Comparison of ENCODE assay signal across 10 cellular contexts in the genomic region with DNA sequence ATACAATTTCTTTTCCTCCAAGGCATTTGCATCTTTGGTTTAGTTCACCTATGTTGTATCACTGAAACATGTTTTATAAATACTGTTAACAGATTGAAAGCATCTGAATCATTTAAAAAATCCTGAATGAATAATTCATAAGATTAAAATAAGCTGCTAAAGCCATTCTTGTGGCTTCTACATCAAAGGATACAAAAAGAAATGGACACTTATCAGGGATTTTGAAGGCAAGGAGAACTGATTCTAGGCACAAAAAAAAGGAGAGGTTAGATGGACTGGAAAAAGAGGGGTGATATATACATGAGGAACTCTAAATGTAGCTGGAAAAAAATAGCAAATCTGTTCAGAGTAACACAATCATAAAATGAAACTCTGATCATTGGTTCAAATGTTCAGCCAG. TPM values are rescaled to one million over a fixed set of nuclear protein-coding genes. Genes with fewer than 3 reads are reported as not detected.
"Had no signal": no experiment of that assay in that cellular context is flagged by ENCODE, and none has a peak within 500 bp of the region (broad histone marks: within the 10 kb centered on the region; RNA-seq: fewer than 3 reads in every experiment).

No MANE protein-coding gene starts in this region.

- H3K4me3 Mint-ChIP-seq: GM23338, H9, HFFc6 had no signal

- H3K27ac ChIP-seq: GM23248 had no signal

- DNase-seq: GM23248, GOT3, H7, H9, HCEC 1CT, HFFc6 had no signal

- H3K27ac Mint-ChIP-seq: GM23338, H9, HFFc6 had no signal

- H2AFZ ChIP-seq: GM23248, GM23338 had no signal

- H3K4me2 ChIP-seq: GM23338 had no signal

- H3K4me1 Mint-ChIP-seq: H9 had no signal

- H3K4me3 ChIP-seq: GM23248, GM23338, HAP-1 had no signal

- ATAC-seq: GM23338, HCT116 had no signal

- H3K4me1 ChIP-seq: HAP-1 had no signal

- H3K9me3 ChIP-seq: HAP-1 had no signal

- H3K9me3 Mint-ChIP-seq: GM23338, H9, HFFc6 had no signal

- H3K36me3 ChIP-seq: HAP-1 had no signal

RNA-seq across cellular contexts. Expression of a gene that starts 5.8 kb away (rescaled TPM):
- total RNA-seq: GM23248, GM23338, H4, H7, H9, HFFc6 had no signal
